2 cellular contexts compared by ENCODE assay signal in the genomic region with DNA sequence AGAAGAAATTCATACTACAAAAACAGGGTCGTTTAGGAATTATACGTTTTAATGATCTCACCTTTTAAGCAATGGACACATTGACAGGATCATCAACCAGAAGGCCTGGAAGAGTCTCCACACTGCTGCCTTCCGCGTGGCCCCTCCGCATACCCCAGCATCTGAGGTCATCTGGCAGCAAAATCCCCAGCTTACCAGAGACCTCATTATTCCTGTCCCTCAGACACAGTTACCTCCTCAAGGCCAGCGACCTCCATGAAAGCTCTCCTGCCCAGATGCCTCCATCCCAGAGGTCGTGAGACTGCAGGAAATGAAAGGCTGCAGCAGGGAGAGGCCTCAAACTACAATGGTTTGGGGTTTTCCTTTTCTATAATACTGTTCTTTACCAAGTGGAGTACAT.
TF ChIP-seq lines count a peak whose summit lies in the region.

No MANE protein-coding gene starts in this region.

TF ChIP-seq in IMR-90, 13 proteins besides CTCF, POLR2A, EP300 and RAD21 (continued from another document):
- TF ChIP-seq, protein P1, sequence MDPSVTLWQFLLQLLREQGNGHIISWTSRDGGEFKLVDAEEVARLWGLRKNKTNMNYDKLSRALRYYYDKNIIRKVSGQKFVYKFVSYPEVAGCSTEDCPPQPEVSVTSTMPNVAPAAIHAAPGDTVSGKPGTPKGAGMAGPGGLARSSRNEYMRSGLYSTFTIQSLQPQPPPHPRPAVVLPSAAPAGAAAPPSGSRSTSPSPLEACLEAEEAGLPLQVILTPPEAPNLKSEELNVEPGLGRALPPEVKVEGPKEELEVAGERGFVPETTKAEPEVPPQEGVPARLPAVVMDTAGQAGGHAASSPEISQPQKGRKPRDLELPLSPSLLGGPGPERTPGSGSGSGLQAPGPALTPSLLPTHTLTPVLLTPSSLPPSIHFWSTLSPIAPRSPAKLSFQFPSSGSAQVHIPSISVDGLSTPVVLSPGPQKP (IDR thresholded peaks at IDR 0.05; ENCODE audit: borderline replicate concordance, low read depth, low read length): no peak
- TF ChIP-seq, protein P2, sequence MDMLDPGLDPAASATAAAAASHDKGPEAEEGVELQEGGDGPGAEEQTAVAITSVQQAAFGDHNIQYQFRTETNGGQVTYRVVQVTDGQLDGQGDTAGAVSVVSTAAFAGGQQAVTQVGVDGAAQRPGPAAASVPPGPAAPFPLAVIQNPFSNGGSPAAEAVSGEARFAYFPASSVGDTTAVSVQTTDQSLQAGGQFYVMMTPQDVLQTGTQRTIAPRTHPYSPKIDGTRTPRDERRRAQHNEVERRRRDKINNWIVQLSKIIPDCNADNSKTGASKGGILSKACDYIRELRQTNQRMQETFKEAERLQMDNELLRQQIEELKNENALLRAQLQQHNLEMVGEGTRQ (IDR thresholded peaks at IDR 0.05; ENCODE audit: low read depth, low read length): no peak
- TF ChIP-seq MAZ (IDR thresholded peaks at IDR 0.05; ENCODE audit: borderline replicate concordance, low read depth, low read length): no peak
- TF ChIP-seq RCOR1 (IDR thresholded peaks at IDR 0.05; ENCODE audit: insufficient replicate concordance, low read length): no peak
- no peak for TF ChIP-seq RFX5 (IDR thresholded peaks at IDR 0.05; ENCODE audit: low read depth, low read length)
- no peak for TF ChIP-seq NFE2L2 (IDR thresholded peaks at IDR 0.05; ENCODE audit: low read depth, low read length)
- TF ChIP-seq CEBPB (IDR thresholded peaks at IDR 0.05; ENCODE audit: low read depth, low read length): no peak
- no peak for TF ChIP-seq MXI1 (IDR thresholded peaks at IDR 0.05; ENCODE audit: borderline replicate concordance, low read depth, low read length)
- TF ChIP-seq FOS (IDR thresholded peaks at IDR 0.05; ENCODE audit: low read depth, low read length): no peak
- no peak for TF ChIP-seq BHLHE40 (IDR thresholded peaks at IDR 0.05; ENCODE audit: low read depth, low read length)

TF ChIP-seq in SK-N-SH treated with all-trans-retinoic acid at 6 μM for 48 hours, 23 proteins besides CTCF, POLR2A, EP300 and RAD21 (continued from another document):
- TF ChIP-seq, protein P3, sequence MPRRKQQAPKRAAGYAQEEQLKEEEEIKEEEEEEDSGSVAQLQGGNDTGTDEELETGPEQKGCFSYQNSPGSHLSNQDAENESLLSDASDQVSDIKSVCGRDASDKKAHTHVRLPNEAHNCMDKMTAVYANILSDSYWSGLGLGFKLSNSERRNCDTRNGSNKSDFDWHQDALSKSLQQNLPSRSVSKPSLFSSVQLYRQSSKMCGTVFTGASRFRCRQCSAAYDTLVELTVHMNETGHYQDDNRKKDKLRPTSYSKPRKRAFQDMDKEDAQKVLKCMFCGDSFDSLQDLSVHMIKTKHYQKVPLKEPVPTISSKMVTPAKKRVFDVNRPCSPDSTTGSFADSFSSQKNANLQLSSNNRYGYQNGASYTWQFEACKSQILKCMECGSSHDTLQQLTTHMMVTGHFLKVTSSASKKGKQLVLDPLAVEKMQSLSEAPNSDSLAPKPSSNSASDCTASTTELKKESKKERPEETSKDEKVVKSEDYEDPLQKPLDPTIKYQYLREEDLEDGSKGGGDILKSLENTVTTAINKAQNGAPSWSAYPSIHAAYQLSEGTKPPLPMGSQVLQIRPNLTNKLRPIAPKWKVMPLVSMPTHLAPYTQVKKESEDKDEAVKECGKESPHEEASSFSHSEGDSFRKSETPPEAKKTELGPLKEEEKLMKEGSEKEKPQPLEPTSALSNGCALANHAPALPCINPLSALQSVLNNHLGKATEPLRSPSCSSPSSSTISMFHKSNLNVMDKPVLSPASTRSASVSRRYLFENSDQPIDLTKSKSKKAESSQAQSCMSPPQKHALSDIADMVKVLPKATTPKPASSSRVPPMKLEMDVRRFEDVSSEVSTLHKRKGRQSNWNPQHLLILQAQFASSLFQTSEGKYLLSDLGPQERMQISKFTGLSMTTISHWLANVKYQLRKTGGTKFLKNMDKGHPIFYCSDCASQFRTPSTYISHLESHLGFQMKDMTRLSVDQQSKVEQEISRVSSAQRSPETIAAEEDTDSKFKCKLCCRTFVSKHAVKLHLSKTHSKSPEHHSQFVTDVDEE (CRISPR knock-in tag; IDR thresholded peaks at IDR 0.05): no peak
- no peak for TF ChIP-seq TCF4 (CRISPR knock-in tag; IDR thresholded peaks at IDR 0.05; ENCODE audit: borderline replicate concordance)
